In genomic region chr17:15361592-15361991, GRCh38 we compare ENCODE assay signal across 31 cellular contexts. TPM values are rescaled to one million over a fixed set of nuclear protein-coding genes. Genes with fewer than 3 reads are reported as not detected.
"Had no signal": no experiment of that assay in that cellular context is flagged by ENCODE, and none has a peak within 500 bp of the region (broad histone marks: within the 10 kb centered on the region; RNA-seq: fewer than 3 reads in every experiment).

No MANE protein-coding gene starts in this region.

- ATAC-seq: activated CD8-positive, alpha-beta memory T cell treated with anti-CD3 and anti-CD28 coated beads, Interleukin-2, amount 10 ng/mL, durations not matched to agents 7 days and 5 days had no signal

- DNase-seq: activated B cell treated with CpG ODN at 0.5 μM for 24 hours; activated CD4-positive, alpha-beta memory T cell treated with anti-CD3 and anti-CD28 coated beads, Interleukin-2, amount 10 ng/mL, durations not matched to agents 7 days and 5 days; activated CD4-positive, alpha-beta T cell treated with anti-CD3 and anti-CD28 coated beads for 48 hours; activated CD4-positive, CD25-positive, alpha-beta regulatory T cell treated with anti-CD3 and anti-CD28 coated beads, Interleukin-2, amount 50 U/mL, for 72 hours; activated CD8-positive, alpha-beta memory T cell treated with anti-CD3 and anti-CD28 coated beads for 24 hours; activated CD8-positive, alpha-beta memory T cell treated with anti-CD3 and anti-CD28 coated beads, Interleukin-2, amount 10 ng/mL, durations not matched to agents 7 days and 5 days; activated CD8-positive, alpha-beta memory T cell treated with anti-CD3 and anti-CD28 coated beads, Interleukin-2, amount 50 U/mL, for 48 hours; activated effector memory CD4-positive, alpha-beta T cell treated with Interleukin-2 at 50 U/mL for 16 hours; activated naive CD4-positive, alpha-beta T cell treated with anti-CD3 and anti-CD28 coated beads, Interleukin-2, amount 50 U/mL, for 16 hours; activated naive CD8-positive, alpha-beta T cell treated with anti-CD3 and anti-CD28 coated beads for 36 hours; activated T-cell treated with anti-CD3 and anti-CD28 coated beads, Interleukin-2, amount 50 U/mL, for 48 hours; amniotic stem cell; aorta; Kasumi-1; MM.1S; MV-4-11; NCI-H1092; NCI-H1436 treated with DMSO at 0.1 percent for 48 hours; NCI-H1694 treated with DMSO at 0.1 percent for 48 hours; NCI-H2029; NCI-H345; NCI-H510A; NCI-H526; NCI-H748 treated with DMSO at 0.1 percent for 48 hours; Right ventricle myocardium superior; SW 1271; T-helper 1 cell; T-helper 2 cell; T-helper 9 cell had no signal

- H3K27ac ChIP-seq: VCaP had no signal

RNA-seq across cellular contexts. Expression of gene TEKT3, which starts 20.2 kb away (rescaled TPM):
- total RNA-seq: activated B cell treated with CpG ODN at 0.5 μM for 24 hours; activated CD8-positive, alpha-beta memory T cell treated with anti-CD3 and anti-CD28 coated beads, Interleukin-2, amount 10 ng/mL, durations not matched to agents 7 days and 5 days; activated naive CD8-positive, alpha-beta T cell treated with anti-CD3 and anti-CD28 coated beads for 36 hours; OCI-LY7 had no signal
